ENCODE assay signal across 9 cellular contexts in the genomic region with DNA sequence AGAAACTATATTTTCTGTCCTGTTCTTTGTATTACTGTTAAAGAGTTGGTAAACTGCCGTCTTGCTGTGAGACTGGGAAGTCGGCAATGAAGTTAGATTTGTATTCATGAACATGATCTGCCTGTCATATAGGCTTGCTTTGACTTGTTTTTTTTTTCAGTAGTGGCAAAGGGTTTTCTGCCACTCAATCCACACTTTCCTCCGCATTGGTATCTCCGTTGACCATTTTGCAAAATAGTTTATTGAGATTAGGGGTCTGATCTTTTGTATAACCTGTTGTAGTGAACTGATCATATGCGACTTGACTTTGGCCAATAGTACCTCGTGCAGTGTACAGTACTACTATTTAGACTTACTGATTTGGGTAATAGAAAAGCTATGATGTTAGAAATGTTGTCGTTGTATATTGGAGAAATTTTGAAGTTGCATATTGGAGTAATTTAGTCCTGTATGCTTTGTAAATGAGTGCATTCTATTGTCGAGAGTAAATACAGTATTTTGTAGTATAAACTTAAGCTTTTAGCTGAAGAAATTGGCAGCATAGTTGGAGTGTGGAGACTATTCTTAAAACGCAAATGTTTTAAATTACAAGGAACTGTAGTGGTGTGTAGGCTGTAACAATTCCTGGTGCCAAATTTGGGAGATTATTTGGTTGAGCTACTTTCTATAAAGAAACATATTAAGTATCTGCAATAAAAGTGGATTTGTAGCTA. TPM values are rescaled to one million over a fixed set of nuclear protein-coding genes. Genes with fewer than 3 reads are reported as not detected.
DNase-seq lines count a peak whose midpoint lies in the region; ATAC-seq, FAIRE-seq and TF ChIP-seq lines count a peak whose summit lies in the region.
"Had no signal": no experiment of that assay in that cellular context is flagged by ENCODE, and none has a peak within 500 bp of the region (broad histone marks: within the 10 kb centered on the region; RNA-seq: fewer than 3 reads in every experiment).

No MANE protein-coding gene starts in this region.

- H3K9me3 ChIP-seq in heart right ventricle: no peaks in the 10 kb centered on the region
- no peaks in the 10 kb centered on the region for H3K9me3 ChIP-seq in astrocyte (ENCODE audit: insufficient read depth, low read depth, low read length)
- no peaks in the 10 kb centered on the region for H3K9me3 ChIP-seq in HepG2 (ENCODE audit: low read length)
- H3K9me3 ChIP-seq in uterus: no peaks in the 10 kb centered on the region

- H3K36me3 ChIP-seq in heart right ventricle: no peaks in the 10 kb centered on the region
- H3K36me3 ChIP-seq in astrocyte (ENCODE audit: insufficient read depth, low read length): no peaks in the 10 kb centered on the region
- H3K36me3 ChIP-seq in HepG2 (replicated peaks in 1 of 2; ENCODE audit: control insufficient read depth in 1 of 2, insufficient read depth in 2 of 2, low read length in 2 of 2): no peaks in the 10 kb centered on the region
- no peaks in the 10 kb centered on the region for H3K36me3 ChIP-seq in uterus

- H3K27me3 Mint-ChIP-seq in astrocyte (ENCODE audit: low read depth, unreplicated experiment): no peaks in the 10 kb centered on the region
- H3K27me3 Mint-ChIP-seq: central memory CD8-positive, alpha-beta T cell had no signal

- no peak for TF ChIP-seq EP300 in HepG2 (IDR thresholded peaks at IDR 0.05; ENCODE audit: low read depth in 2 of 2, low read length in 2 of 2)
- no peak for TF ChIP-seq EP300 in HepG2 (CRISPR knock-in tag; IDR thresholded peaks at IDR 0.05; ENCODE audit: borderline replicate concordance)

- H3K4me2 ChIP-seq in astrocyte (ENCODE audit: low read length) (peak overlapping the region; percentile 97), HepG2 (ENCODE audit: low read depth, low read length) (peak overlapping the region; percentile 83)

- in situ Hi-C loops in HepG2 (cut with HindIII; ENCODE audit: extremely low pct_ligation_motif_present, low pct_unique_long_range_greater_than_20kb): no loop called here

- DNase-seq in heart right ventricle (no peak), left cardiac atrium (no peak), astrocyte (ENCODE audit: low read depth) (no peak), HepG2 (ENCODE audit: low spot score) (no peak), uterus (no peak), T1000 (lab: John Stamatoyannopoulos, UW) (no peak), activated gamma-delta T cell (lab: John Stamatoyannopoulos, UW) (no peak), SKM-1 treated with dmso at 0.1 percent for 144 hours (lab: John Stamatoyannopoulos, UW; ENCODE audit: unreplicated experiment) (no peak)

- no peak overlapping the region for H3K4me3 Mint-ChIP-seq in astrocyte (ENCODE audit: unreplicated experiment)
- H3K4me3 Mint-ChIP-seq: central memory CD8-positive, alpha-beta T cell had no signal

- H3K4me1 ChIP-seq in heart right ventricle (peaks cover 0 to 56% (median 41%) of the 10 kb centered on the region in 9 donors), astrocyte (ENCODE audit: insufficient read depth, low read length) (peaks cover 14% of the 10 kb centered on the region), HepG2 (ENCODE audit: insufficient read depth, low read length) (peaks cover 32% of the 10 kb centered on the region), uterus (no peaks in the 10 kb centered on the region)

- H3K4me3 ChIP-seq in heart right ventricle: peak overlapping the region in 9 of 10 donors; percentile 83 to 100 (median 97)
- H3K4me3 ChIP-seq in astrocyte (ENCODE audit: insufficient read depth, low read depth, low read length): peak overlapping the region; percentile 77
- peak overlapping the region; percentile 88 to 92 (median 91); a peak in 5 of 6 replicates for H3K4me3 ChIP-seq in HepG2 (replicated peaks in 1 of 3; ENCODE audit: insufficient read depth in 1 of 3, low read depth in 2 of 3, low read length in 3 of 3)
- H3K4me3 ChIP-seq in uterus: peak overlapping the region; percentile 62 to 91

- WGBS in heart right ventricle, 2 donors: 11% methylated on average over 9 of the region's 9 CpGs
- WGBS in HepG2 (ENCODE audit: low lambda C conversion rate): 4% methylated on average over 9 of the region's 9 CpGs

- H2AFZ ChIP-seq in astrocyte (ENCODE audit: low read depth, low read length): peak overlapping the region; percentile 12
- no peak overlapping the region for H2AFZ ChIP-seq in HepG2 (ENCODE audit: low read length)

- no TSS peak for BruUV-seq in HepG2 (replicated peaks; lab: Mats Ljungman, UMichigan)

- TF ChIP-seq CTCF in heart right ventricle (IDR thresholded peaks at IDR 0.05) (no peak), astrocyte (IDR thresholded peaks at IDR 0.05; ENCODE audit: insufficient read depth, low read depth, low read length) (no peak), HepG2 (CRISPR knock-in tag; IDR thresholded peaks at IDR 0.05) (no peak), uterus (IDR thresholded peaks at IDR 0.05) (no peak)

- no peaks in the 10 kb centered on the region for H3K36me3 Mint-ChIP-seq in astrocyte (ENCODE audit: low read depth, unreplicated experiment)

- H4K20me1 ChIP-seq in astrocyte (ENCODE audit: insufficient read depth, low read length): peaks cover 47% of the 10 kb centered on the region
- peaks cover 19% of the 10 kb centered on the region for H4K20me1 ChIP-seq in HepG2 (ENCODE audit: insufficient read depth, low read length)

- intact Hi-C loops in heart right ventricle (cut with DNase I): loop anchor here in 7 of 10 donors (5.0 to 10.0 kb wide), 8 partner anchors 45 to 107 kb away; a partner anchor contains a TSS
- intact Hi-C loops in left cardiac atrium (cut with DNase I): loop anchor here in 1 of 2 donors (5.0 kb wide), 1 partner anchor 50 kb away; no protein-coding TSS in a partner anchor
- intact Hi-C loops in HepG2 (cut with micrococcal nuclease; ENCODE audit: unreplicated experiment): loop anchor here (5.0 to 10.0 kb wide), 5 partner anchors 63 to 225 kb away; a partner anchor contains a TSS
- intact Hi-C loops in uterus (cut with DNase I; ENCODE audit: low total_unique reads): no loop called here

- H3K27me3 ChIP-seq in heart right ventricle (no peaks in the 10 kb centered on the region), astrocyte (ENCODE audit: insufficient read depth, low read length) (no peaks in the 10 kb centered on the region), HepG2 (ENCODE audit: control insufficient read depth in 1 of 2, insufficient read depth in 2 of 2, low read length in 2 of 2) (no peaks in the 10 kb centered on the region; a peak in 1 of 5 replicates), uterus (no peaks in the 10 kb centered on the region)

- H3K27ac Mint-ChIP-seq in astrocyte (ENCODE audit: unreplicated experiment): no peak overlapping the region

- no peak for FAIRE-seq in astrocyte (lab: Jason Lieb, UNC)
- FAIRE-seq in HepG2 (lab: Jason Lieb, UNC): no peak

- peak overlapping the region; percentile 96 for H3K9ac ChIP-seq in astrocyte (ENCODE audit: low read length)
- peak overlapping the region; percentile 93 for H3K9ac ChIP-seq in HepG2 (ENCODE audit: insufficient read depth, low read depth, low read length)

- TF ChIP-seq POLR2A in HepG2 (IDR thresholded peaks at IDR 0.05; ENCODE audit: insufficient read depth in 1 of 2, low read depth in 2 of 2, low read length in 2 of 2): no peak
- TF ChIP-seq POLR2A in uterus (IDR thresholded peaks at IDR 0.05): no peak

- H3K27ac ChIP-seq in heart right ventricle (peak overlapping the region in 8 of 10 donors; percentile 5 to 99 (median 98)), astrocyte (ENCODE audit: low read depth, low read length) (no peak overlapping the region), HepG2 (ENCODE audit: extremely low read length, insufficient read depth, low read length) (peak overlapping the region; percentile 94), uterus (peak overlapping the region; percentile 95 to 96)

- ATAC-seq in heart right ventricle (no peak), left cardiac atrium (no peak), HepG2 (no peak)

- CTCF ChIA-PET in HepG2 (lab: Yijun Ruan, JAX; ENCODE audit: low intra/inter-chr PET ratio, low total read pairs): no interaction called here

- H3K4me1 Mint-ChIP-seq in astrocyte (ENCODE audit: low read depth, unreplicated experiment): no peaks in the 10 kb centered on the region

- POLR2A ChIA-PET in HepG2 (lab: Yijun Ruan, JAX): interaction anchor here (1.1 to 1.7 kb wide), 2 partner anchors 30 to 143 kb away, joined by 3 to 7 read pairs; no protein-coding TSS in a partner anchor

- no peak for TF ChIP-seq RAD21 in HepG2 (CRISPR knock-in tag; IDR thresholded peaks at IDR 0.05)

- H3K79me2 ChIP-seq in astrocyte (ENCODE audit: insufficient read depth, low read length): peaks cover 61% of the 10 kb centered on the region
- H3K79me2 ChIP-seq in HepG2 (ENCODE audit: insufficient read depth, low read length): peaks cover 53% of the 10 kb centered on the region

- no peaks in the 10 kb centered on the region for H3K9me3 Mint-ChIP-seq in astrocyte (ENCODE audit: unreplicated experiment)
- H3K9me3 Mint-ChIP-seq: central memory CD8-positive, alpha-beta T cell had no signal

RNA-seq across cellular contexts. Expression of a gene that starts 1.8 kb away (rescaled TPM):
- 10 to 100 TPM; 21.7 to 28.3 (median 23.8) TPM for total RNA-seq in heart right ventricle
- polyA plus RNA-seq in heart right ventricle: 1 to 10 TPM; 5.4 to 6.4 TPM
- total RNA-seq in left cardiac atrium: 10 to 100 TPM; 35.3 to 45.3 TPM
- 19.6 and 20.4 TPM in 2 replicates for total RNA-seq in astrocyte
- 27.2 and 37.8 TPM in 2 replicates for total RNA-seq in HepG2 (2016; rRNA removed; fragmentation: Illumina TruSeq; extraction: Trizol)
- 9.8 and 10.5 TPM in 2 replicates for total RNA-seq in HepG2 (2016; cell fraction: cytosol; rRNA removed; fragmentation: Illumina TruSeq; extraction: Trizol; ENCODE audit: low read depth)
- 28.0 and 37.6 TPM in 2 replicates for total RNA-seq in HepG2 (2016; cell fraction: insoluble cytoplasmic fraction; rRNA removed; fragmentation: Illumina TruSeq; extraction: Trizol)
- total RNA-seq in HepG2 (2016; cell fraction: membrane; rRNA removed; fragmentation: Illumina TruSeq; extraction: Trizol): 9.8 and 11.7 TPM in 2 replicates
- 48.3 and 57.3 TPM in 2 replicates for total RNA-seq in HepG2 (2016; cell fraction: nucleus; rRNA removed; fragmentation: Illumina TruSeq; extraction: Trizol)
- polyA plus RNA-seq in HepG2 (2011; rRNA removed): 18.0 and 19.1 TPM in 2 replicates
- polyA plus RNA-seq in HepG2 (2011; cell fraction: cytosol; rRNA removed): 7.4 and 12.2 TPM in 2 replicates
- 14.8 and 19.2 TPM in 2 replicates for polyA plus RNA-seq in HepG2 (2011; cell fraction: nucleus; rRNA removed)
- polyA plus RNA-seq in HepG2 (2012): 13.0 and 14.6 TPM in 2 replicates
- polyA plus RNA-seq in HepG2 (2016; cell fraction: cytosol; fragmentation: Illumina TruSeq; extraction: Trizol; ENCODE audit: low read depth): 0.53 and 0.61 TPM in 2 replicates
- 16.1 and 17.3 TPM in 2 replicates for polyA plus RNA-seq in HepG2 (2016; cell fraction: insoluble cytoplasmic fraction; fragmentation: Illumina TruSeq; extraction: Trizol; ENCODE audit: low read depth)
- polyA plus RNA-seq in HepG2 (2016; cell fraction: membrane; fragmentation: Illumina TruSeq; extraction: Trizol; ENCODE audit: low read depth): 1.4 and 2.2 TPM in 2 replicates
- 25.6 and 26.6 TPM in 2 replicates for polyA plus RNA-seq in HepG2 (2016; cell fraction: nucleus; fragmentation: Illumina TruSeq; extraction: Trizol; ENCODE audit: insufficient read depth, low read depth)
- 16.1 and 17.5 TPM in 2 replicates for polyA minus RNA-seq in HepG2 (2011; rRNA and poly(A)+ RNA removed; ENCODE audit: low replicate concordance)
- 24.1 and 28.7 TPM in 2 replicates for polyA minus RNA-seq in HepG2 (2011; cell fraction: cytosol; rRNA and poly(A)+ RNA removed)
- 136 and 155 TPM in 2 replicates for polyA minus RNA-seq in HepG2 (2011; cell fraction: nucleus; rRNA and poly(A)+ RNA removed)
- 100 to 1,000 TPM; 101 to 161 (median 133) TPM for total RNA-seq in uterus
